Comparison of ENCODE assay signal across 9 cellular contexts in the genomic region with DNA sequence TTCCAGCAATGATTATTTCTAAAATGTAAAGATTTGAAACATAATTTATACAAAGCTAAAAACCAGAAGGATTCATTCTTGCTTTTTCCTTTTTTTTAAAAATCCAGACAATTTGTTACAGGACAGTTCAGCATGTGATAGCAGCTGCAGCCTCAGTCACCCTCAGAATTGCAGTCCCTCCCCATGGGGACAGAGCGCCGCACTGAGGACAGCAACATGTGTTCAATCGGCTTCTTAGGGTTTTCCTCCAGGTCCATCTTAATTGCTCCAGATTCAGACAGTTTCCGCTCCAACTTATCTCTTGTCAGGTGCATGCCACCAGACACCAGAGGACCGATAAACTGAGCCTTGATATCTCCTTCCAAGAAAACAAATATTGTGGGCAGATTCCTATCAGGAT.
"Had no signal": no experiment of that assay in that cellular context is flagged by ENCODE, and none has a peak within 500 bp of the region (broad histone marks: within the 10 kb centered on the region; RNA-seq: fewer than 3 reads in every experiment).

No MANE protein-coding gene starts in this region.

- ATAC-seq: HCT116, HepG2 had no signal

- H3K9me3 ChIP-seq: HAP-1 had no signal

- H3K27ac ChIP-seq: GM23248, HL-60 had no signal

- DNase-seq: GM23248, GOT3, H7, HFFc6, KG1 had no signal

- H3K4me1 ChIP-seq: HAP-1 had no signal

- H3K9ac ChIP-seq: GM23248 had no signal

- H3K36me3 ChIP-seq: HAP-1 had no signal

- H3K4me3 ChIP-seq: GM23248, HAP-1 had no signal
